10 cellular contexts compared by ENCODE assay signal in the genomic region with DNA sequence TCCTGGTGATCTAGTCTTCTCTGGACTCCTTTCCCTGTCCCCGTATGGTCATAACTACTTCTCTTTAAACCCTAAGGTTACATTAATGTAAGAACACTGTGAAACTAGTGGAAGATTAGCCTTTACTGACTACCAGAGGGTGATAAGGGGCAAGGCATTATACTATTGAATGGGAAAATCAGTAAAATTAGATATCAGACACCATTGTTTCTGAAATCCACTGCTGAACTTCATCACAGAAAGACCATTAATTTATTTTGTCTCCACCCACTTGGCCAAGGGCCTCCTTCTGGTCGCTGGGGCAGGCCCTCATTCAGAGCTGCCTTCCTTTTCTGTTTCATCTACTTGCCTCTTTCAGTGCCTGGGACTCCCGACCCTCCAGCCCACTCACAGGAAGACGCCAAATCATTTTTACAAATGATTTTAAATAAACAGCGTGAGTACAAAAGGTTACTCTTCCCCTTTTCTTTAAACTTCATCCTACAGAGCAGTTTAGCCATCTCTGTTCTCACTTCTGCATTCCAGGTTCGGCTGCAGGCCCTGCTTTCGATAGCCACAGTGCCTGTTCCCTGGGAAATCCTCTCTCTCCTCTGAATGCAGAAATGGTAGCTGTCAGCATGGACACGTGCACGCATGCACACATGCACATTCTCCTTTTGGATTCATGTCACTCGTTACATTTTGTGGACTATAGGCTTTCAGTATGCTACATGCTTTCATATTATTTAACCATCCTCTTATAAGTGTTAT.
DNase-seq lines count a peak whose midpoint lies in the region; ATAC-seq and TF ChIP-seq lines count a peak whose summit lies in the region.
"Had no signal": no experiment of that assay in that cellular context is flagged by ENCODE, and none has a peak within 500 bp of the region (broad histone marks: within the 10 kb centered on the region; RNA-seq: fewer than 3 reads in every experiment).

No MANE protein-coding gene starts in this region.

- peaks cover 2% of the 10 kb centered on the region for H3K36me3 Mint-ChIP-seq in IgD-negative memory B cell

- H3K4me3 Mint-ChIP-seq in IgD-negative memory B cell, result peak overlapping the region in 2 of 4 donors; percentile 43 to 67

- no peak overlapping the region for H3K4me3 ChIP-seq in GM12865 (ENCODE audit: low read depth, low read length)
- H3K4me3 ChIP-seq: ovary had no signal

- no peaks in the 10 kb centered on the region for H3K9me3 Mint-ChIP-seq in IgD-negative memory B cell

- TF ChIP-seq CTCF in GM12865 (IDR thresholded peaks at IDR 0.05; ENCODE audit: insufficient read depth, low read depth, low read length, missing control alignments), result no peak

- H3K4me1 Mint-ChIP-seq in IgD-negative memory B cell, result peaks cover 15 to 23% (median 21%) of the 10 kb centered on the region in 3 donors

- ATAC-seq in GM21619 (IDR thresholded peaks at IDR 0.05; ENCODE audit: unreplicated experiment), result peak; percentile 59

- DNase-seq in GM12865 (ENCODE audit: low read depth) (peak; percentile 6), globus pallidus (ENCODE audit: low spot score) (peak; percentile 67), NCI-H748 (lab: John Stamatoyannopoulos, UW; ENCODE audit: unreplicated experiment) (no peak), AG08396 (ENCODE audit: low spot score) (no peak)
- DNase-seq in activated T-cell treated with anti-CD3 and anti-CD28 coated beads, Interleukin-2, amount 50 U/mL, for 48 hours, result no peak
- DNase-seq in stimulated activated naive CD4-positive, alpha-beta T cell treated with Interleukin-2 at 50 U/mL for 16 hours (lab: John Stamatoyannopoulos, UW), result no peak
- DNase-seq: activated naive CD4-positive, alpha-beta T cell treated with Interleukin-2 at 50 U/mL for 16 hours; ovary had no signal

- no peaks in the 10 kb centered on the region for H3K27me3 Mint-ChIP-seq in IgD-negative memory B cell

- peak overlapping the region in 2 of 3 donors; percentile 54 to 94 for H3K27ac Mint-ChIP-seq in IgD-negative memory B cell

Comparison
In these comparisons a context has a peak if more than half of its experiments do, and no peak if none do; other contexts are left out.
1. DNase-seq: peak in GM12865 (single experiment) and globus pallidus (single experiment); none in NCI-H748 (single experiment), activated T-cell treated with anti-CD3 and anti-CD28 coated beads, Interleukin-2, amount 50 U/mL, for 48 hours (0 of 2), AG08396 (single experiment) and stimulated activated naive CD4-positive, alpha-beta T cell treated with Interleukin-2 at 50 U/mL for 16 hours (single experiment).